ENCODE assay signal across 20 cellular contexts in the genomic region with DNA sequence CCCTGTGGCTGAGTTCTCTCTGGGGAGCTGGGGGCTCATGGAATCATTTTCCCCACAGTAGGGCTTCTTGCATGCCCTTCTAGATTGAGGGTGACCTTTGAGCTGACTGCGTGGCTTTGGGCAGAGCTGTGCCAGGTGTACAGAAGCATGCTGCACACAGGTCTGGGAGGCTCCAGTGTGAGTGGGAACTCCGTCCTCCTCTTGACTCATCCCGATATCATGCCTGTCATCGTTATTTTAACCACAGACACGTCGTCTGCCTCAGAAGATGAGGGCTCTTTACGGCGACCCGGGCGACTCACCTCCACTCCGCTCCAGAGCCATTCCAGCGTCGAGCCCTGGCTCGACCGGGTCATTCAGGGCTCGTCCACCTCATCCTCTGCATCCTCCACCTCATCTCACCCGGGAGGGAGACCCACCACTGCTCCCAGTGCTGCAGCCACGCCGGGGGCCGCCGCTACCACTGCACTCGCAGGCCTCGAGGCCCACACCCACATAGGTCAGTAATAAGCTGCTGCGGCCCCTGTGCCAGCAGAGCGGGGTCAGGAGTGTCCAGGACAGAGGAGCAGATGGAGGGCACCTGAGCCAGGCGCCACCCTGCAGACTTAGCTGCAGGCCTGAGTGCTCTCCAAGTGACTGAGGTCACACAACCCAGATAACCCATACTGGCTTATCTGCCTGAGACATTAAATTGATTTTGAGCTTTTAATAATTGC. TPM values are rescaled to one million over a fixed set of nuclear protein-coding genes. Genes with fewer than 3 reads are reported as not detected.
DNase-seq lines count a peak whose midpoint lies in the region; ATAC-seq, FAIRE-seq and TF ChIP-seq lines count a peak whose summit lies in the region.
"Had no signal": no experiment of that assay in that cellular context is flagged by ENCODE, and none has a peak within 500 bp of the region (broad histone marks: within the 10 kb centered on the region; RNA-seq: fewer than 3 reads in every experiment).

No MANE protein-coding gene starts in this region.

- FAIRE-seq in astrocyte (lab: Jason Lieb, UNC) (no peak), HepG2 (lab: Jason Lieb, UNC) (no peak)
- FAIRE-seq: G401.6, GM12878 had no signal

- peak; percentile 47 for DNase-seq in Caki2 (ENCODE audit: low read depth)
- DNase-seq in HT1080 (ENCODE audit: low read depth), result peak; percentile 62
- peak; percentile 27 for DNase-seq in astrocyte (ENCODE audit: low read depth)
- no peak for DNase-seq in HepG2 (ENCODE audit: low spot score)
- no peak for DNase-seq in foreskin fibroblast
- DNase-seq in left lung, result no peak
- no peak for DNase-seq in NCI-H1694 (lab: John Stamatoyannopoulos, UW)
- DNase-seq: activated CD8-positive, alpha-beta memory T cell treated with anti-CD3 and anti-CD28 coated beads for 24 hours; activated effector memory CD4-positive, alpha-beta T cell treated with Interleukin-2 at 50 U/mL for 16 hours; COR-L47; GOT3; MG63; NCI-H2029; NCI-H526 had no signal

- peak overlapping the region; percentile 79 for H3K27ac Mint-ChIP-seq in astrocyte (ENCODE audit: unreplicated experiment)

- H3K4me3 Mint-ChIP-seq in astrocyte (ENCODE audit: unreplicated experiment), result no peak overlapping the region

- ATAC-seq in HepG2 (no peak), GM21367 (IDR thresholded peaks at IDR 0.05; ENCODE audit: unreplicated experiment) (no peak), left lung (no peak)
- ATAC-seq: GM12878 had no signal

- no TSS peak for BruUV-seq in HepG2 (replicated peaks; lab: Mats Ljungman, UMichigan)

- H3K27me3 Mint-ChIP-seq in astrocyte (ENCODE audit: low read depth, unreplicated experiment), result no peaks in the 10 kb centered on the region

- WGBS in HepG2 (ENCODE audit: low lambda C conversion rate), result 96% methylated on average over 25 of the region's 26 CpGs

- peaks cover 10% of the 10 kb centered on the region for H3K4me1 ChIP-seq in astrocyte (ENCODE audit: insufficient read depth, low read length)
- H3K4me1 ChIP-seq in HepG2 (ENCODE audit: insufficient read depth, low read length), result peaks cover 19% of the 10 kb centered on the region
- H3K4me1 ChIP-seq in left lung, result peaks cover 0 to 17% of the 10 kb centered on the region in 2 donors
- H3K4me1 ChIP-seq: right atrium auricular region had no signal

- CTCF ChIA-PET in HepG2 (lab: Yijun Ruan, JAX; ENCODE audit: low intra/inter-chr PET ratio, low total read pairs), result no interaction called here

- no peaks in the 10 kb centered on the region for H3K9me3 Mint-ChIP-seq in astrocyte (ENCODE audit: unreplicated experiment)

- in situ Hi-C loops in Caki2 (cut with HindIII; ENCODE audit: low pct_unique_long_range_greater_than_20kb, low sequenced_read_pairs) (no loop called here), HepG2 (cut with HindIII; ENCODE audit: extremely low pct_ligation_motif_present, low pct_unique_long_range_greater_than_20kb) (no loop called here)

- H3K9ac ChIP-seq in astrocyte (ENCODE audit: low read length), result no peak overlapping the region
- H3K9ac ChIP-seq in HepG2 (ENCODE audit: insufficient read depth, low read depth, low read length), result no peak overlapping the region

- no peak for TF ChIP-seq POLR2A in HepG2 (IDR thresholded peaks at IDR 0.05; ENCODE audit: insufficient read depth in 1 of 2, low read depth in 2 of 2, low read length in 2 of 2)

- H3K36me3 Mint-ChIP-seq in astrocyte (ENCODE audit: low read depth, unreplicated experiment), result peaks cover 19% of the 10 kb centered on the region

- TF ChIP-seq CTCF in astrocyte (IDR thresholded peaks at IDR 0.05; ENCODE audit: insufficient read depth, low read depth, low read length), result no peak
- TF ChIP-seq CTCF in HepG2 (CRISPR knock-in tag; IDR thresholded peaks at IDR 0.05), result no peak
- TF ChIP-seq CTCF in foreskin fibroblast (IDR thresholded peaks at IDR 0.05; ENCODE audit: low read depth, low read length), result no peak
- no peak for TF ChIP-seq CTCF in left lung (IDR thresholded peaks at IDR 0.05)

- H3K79me2 ChIP-seq in astrocyte (ENCODE audit: insufficient read depth, low read length), result no peaks in the 10 kb centered on the region
- H3K79me2 ChIP-seq in HepG2 (ENCODE audit: insufficient read depth, low read length), result no peaks in the 10 kb centered on the region

- no peaks in the 10 kb centered on the region for H3K27me3 ChIP-seq in astrocyte (ENCODE audit: insufficient read depth, low read length)
- no peaks in the 10 kb centered on the region for H3K27me3 ChIP-seq in HepG2 (ENCODE audit: control insufficient read depth in 1 of 2, insufficient read depth in 2 of 2, low read length in 2 of 2)
- no peaks in the 10 kb centered on the region for H3K27me3 ChIP-seq in left lung
- H3K27me3 ChIP-seq: MG63, right atrium auricular region had no signal

- TF ChIP-seq EP300 in HepG2 (IDR thresholded peaks at IDR 0.05; ENCODE audit: low read depth in 2 of 2, low read length in 2 of 2), result no peak
- TF ChIP-seq EP300 in HepG2 (CRISPR knock-in tag; IDR thresholded peaks at IDR 0.05; ENCODE audit: borderline replicate concordance), result no peak

- TF ChIP-seq RAD21 in HepG2 (CRISPR knock-in tag; IDR thresholded peaks at IDR 0.05), result no peak

- peaks cover 15% of the 10 kb centered on the region for H3K4me1 Mint-ChIP-seq in astrocyte (ENCODE audit: low read depth, unreplicated experiment)

- H2AFZ ChIP-seq in astrocyte (ENCODE audit: low read depth, low read length), result no peak overlapping the region
- H2AFZ ChIP-seq in HepG2 (ENCODE audit: low read length), result no peak overlapping the region

- peaks cover 5% of the 10 kb centered on the region for H4K20me1 ChIP-seq in astrocyte (ENCODE audit: insufficient read depth, low read length)
- H4K20me1 ChIP-seq in HepG2 (ENCODE audit: insufficient read depth, low read length), result no peaks in the 10 kb centered on the region

- intact Hi-C loops in HepG2 (cut with micrococcal nuclease; ENCODE audit: unreplicated experiment) (no loop called here), left lung (cut with DNase I) (no loop called here)

- H3K4me3 ChIP-seq in astrocyte (ENCODE audit: insufficient read depth, low read depth, low read length), result no peak overlapping the region
- H3K4me3 ChIP-seq in HepG2 (replicated peaks in 1 of 3; ENCODE audit: insufficient read depth in 1 of 3, low read depth in 2 of 3, low read length in 3 of 3), result no peak overlapping the region
- no peak overlapping the region for H3K4me3 ChIP-seq in foreskin fibroblast (ENCODE audit: low read depth in 1 of 2, low read length in 2 of 2)
- no peak overlapping the region for H3K4me3 ChIP-seq in left lung
- H3K4me3 ChIP-seq: coronary artery, GM12878, MG63, right atrium auricular region had no signal

- H3K27ac ChIP-seq in astrocyte (ENCODE audit: low read depth, low read length) (no peak overlapping the region), HepG2 (ENCODE audit: extremely low read length, insufficient read depth, low read length) (no peak overlapping the region), left lung (no peak overlapping the region)
- H3K27ac ChIP-seq: coronary artery, epithelial cell of prostate, right atrium auricular region had no signal

- no peak overlapping the region for H3K4me2 ChIP-seq in astrocyte (ENCODE audit: low read length)
- H3K4me2 ChIP-seq in HepG2 (ENCODE audit: low read depth, low read length), result no peak overlapping the region

- POLR2A ChIA-PET in HepG2 (lab: Yijun Ruan, JAX), result no interaction called here

- H3K9me3 ChIP-seq in astrocyte (ENCODE audit: insufficient read depth, low read depth, low read length) (no peaks in the 10 kb centered on the region), HepG2 (ENCODE audit: low read length) (no peaks in the 10 kb centered on the region), left lung (no peaks in the 10 kb centered on the region)
- H3K9me3 ChIP-seq: MG63, right atrium auricular region had no signal

- H3K36me3 ChIP-seq in astrocyte (ENCODE audit: insufficient read depth, low read length) (peaks cover 17% of the 10 kb centered on the region), HepG2 (replicated peaks in 1 of 2; ENCODE audit: control insufficient read depth in 1 of 2, insufficient read depth in 2 of 2, low read length in 2 of 2) (peaks cover 19 to 45% of the 10 kb centered on the region in 2 experiments), left lung (peaks cover 0 to 60% of the 10 kb centered on the region in 2 donors)

TF ChIP-seq in HepG2, 621 proteins besides CTCF, POLR2A, EP300 and RAD21:
- TF ChIP-seq AGO2 (optimal IDR thresholded peaks at IDR 0.05; ENCODE audit: low read depth, low read length) (peak; percentile 27), ZFAT (CRISPR knock-in tag; conservative IDR thresholded peaks at IDR 0.05) (no peak)

RNA-seq across cellular contexts. Expression of a gene that starts 39.8 kb away (rescaled TPM):
- total RNA-seq in Caki2 (2014; rRNA removed; shearing (Covaris generic); ENCODE audit: low replicate concordance), result 14.6 and 16.8 TPM in 2 replicates
- total RNA-seq in HT1080 (2014; rRNA removed; shearing (Covaris generic)), result 16.7 and 17.7 TPM in 2 replicates
- 12.6 and 13.9 TPM in 2 replicates for polyA plus RNA-seq in HT1080 (2015; cell fraction: cytosol; rRNA removed)
- 58.8 and 64.1 TPM in 2 replicates for polyA plus RNA-seq in HT1080 (2015; cell fraction: nucleus; rRNA removed)
- 33.0 and 35.4 TPM in 2 replicates for total RNA-seq in astrocyte
- total RNA-seq in HepG2 (2016; rRNA removed; fragmentation: Illumina TruSeq; extraction: Trizol), result 14.3 and 18.5 TPM in 2 replicates
- 10.2 and 10.8 TPM in 2 replicates for total RNA-seq in HepG2 (2016; cell fraction: cytosol; rRNA removed; fragmentation: Illumina TruSeq; extraction: Trizol; ENCODE audit: low read depth)
- 13.5 and 16.4 TPM in 2 replicates for total RNA-seq in HepG2 (2016; cell fraction: insoluble cytoplasmic fraction; rRNA removed; fragmentation: Illumina TruSeq; extraction: Trizol)
- total RNA-seq in HepG2 (2016; cell fraction: membrane; rRNA removed; fragmentation: Illumina TruSeq; extraction: Trizol), result 12.6 and 13.7 TPM in 2 replicates
- 25.8 and 30.7 TPM in 2 replicates for total RNA-seq in HepG2 (2016; cell fraction: nucleus; rRNA removed; fragmentation: Illumina TruSeq; extraction: Trizol)
- 37.6 and 39.6 TPM in 2 replicates for polyA plus RNA-seq in HepG2 (2011; rRNA removed)
- polyA plus RNA-seq in HepG2 (2011; cell fraction: cytosol; rRNA removed), result 16.3 and 17.3 TPM in 2 replicates
- polyA plus RNA-seq in HepG2 (2011; cell fraction: nucleus; rRNA removed), result 116 and 124 TPM in 2 replicates
- polyA plus RNA-seq in HepG2 (2012), result 21.3 and 25.5 TPM in 2 replicates
- 2.1 and 2.2 TPM in 2 replicates for polyA plus RNA-seq in HepG2 (2016; cell fraction: cytosol; fragmentation: Illumina TruSeq; extraction: Trizol; ENCODE audit: low read depth)
- polyA plus RNA-seq in HepG2 (2016; cell fraction: insoluble cytoplasmic fraction; fragmentation: Illumina TruSeq; extraction: Trizol; ENCODE audit: low read depth), result 13.0 and 14.5 TPM in 2 replicates
- 3.5 and 5.2 TPM in 2 replicates for polyA plus RNA-seq in HepG2 (2016; cell fraction: membrane; fragmentation: Illumina TruSeq; extraction: Trizol; ENCODE audit: low read depth)
- 63.2 and 73.6 TPM in 2 replicates for polyA plus RNA-seq in HepG2 (2016; cell fraction: nucleus; fragmentation: Illumina TruSeq; extraction: Trizol; ENCODE audit: insufficient read depth, low read depth)
- polyA minus RNA-seq in HepG2 (2011; rRNA and poly(A)+ RNA removed; ENCODE audit: low replicate concordance), result 62.8 and 78.2 TPM in 2 replicates
- polyA minus RNA-seq in HepG2 (2011; cell fraction: cytosol; rRNA and poly(A)+ RNA removed), result 14.9 and 16.2 TPM in 2 replicates
- 89.9 and 90.4 TPM in 2 replicates for polyA minus RNA-seq in HepG2 (2011; cell fraction: nucleus; rRNA and poly(A)+ RNA removed)
- 10 to 100 TPM; 31.5 to 33.2 TPM for total RNA-seq in left lung

Comparison
In these comparisons a context has a peak if more than half of its experiments do, and no peak if none do; other contexts are left out.
1. DNase-seq: peak in Caki2 (single experiment), HT1080 (single experiment) and astrocyte (single experiment); none in HepG2 (single experiment), foreskin fibroblast (0 of 2), left lung (0 of 2) and NCI-H1694 (single experiment).